20 cellular contexts compared by ENCODE assay signal in genomic region chr9:15915711-15916110, GRCh38.
"Had no signal": no experiment of that assay in that cellular context is flagged by ENCODE, and none has a peak within 500 bp of the region (broad histone marks: within the 10 kb centered on the region; RNA-seq: fewer than 3 reads in every experiment).

No MANE protein-coding gene starts in this region.

- H3K36me3 ChIP-seq: brain microvascular endothelial cell, esophagus muscularis mucosa, lower lobe of right lung had no signal

- H3K4me1 Mint-ChIP-seq: activated CD4-positive, alpha-beta T cell treated with anti-CD3 and anti-CD28 coated beads, Interleukin-2, amount 10 ng/mL, durations not matched to agents 24 days and 14 days; nephron progenitor cell; stimulated activated naive B cell treated with anti-CD40 and anti-IgM and Interleukin-4, amounts not matched to agents 10 μg/mL and 1 μg/mL and 100 μg/mL, for 72 hours had no signal

- H3K36me3 Mint-ChIP-seq: stimulated activated naive B cell treated with anti-CD40 and anti-IgM and Interleukin-4, amounts not matched to agents 10 μg/mL and 1 μg/mL and 100 μg/mL, for 72 hours had no signal

- H3K27me3 Mint-ChIP-seq: activated CD4-positive, alpha-beta T cell treated with anti-CD3 and anti-CD28 coated beads, Interleukin-2, amount 10 ng/mL, durations not matched to agents 24 days and 14 days; activated CD8-positive, alpha-beta T cell treated with anti-CD3 and anti-CD28 coated beads for 36 hours; dendritic cell treated with granulocyte-macrophage colony-stimulating factor and Interleukin-4, amounts not matched to agents 40 ng/mL and 50 ng/mL, for 4 days; stimulated activated naive B cell treated with anti-CD40 and anti-IgM and Interleukin-4, amounts not matched to agents 10 μg/mL and 1 μg/mL and 100 μg/mL, for 72 hours had no signal

- H3K27me3 ChIP-seq: brain microvascular endothelial cell, esophagus muscularis mucosa, foreskin keratinocyte had no signal

- H3K27ac Mint-ChIP-seq: activated CD4-positive, alpha-beta T cell treated with anti-CD3 and anti-CD28 coated beads, Interleukin-2, amount 10 ng/mL, durations not matched to agents 24 days and 14 days; activated CD8-positive, alpha-beta T cell treated with anti-CD3 and anti-CD28 coated beads for 36 hours; activated naive CD4-positive, alpha-beta T cell treated with anti-CD3 and anti-CD28 coated beads for 36 hours; dendritic cell treated with granulocyte-macrophage colony-stimulating factor and Interleukin-4, amounts not matched to agents 40 ng/mL and 50 ng/mL, for 4 days; nephron progenitor cell; stimulated activated naive B cell treated with anti-CD40 and anti-IgM and Interleukin-4, amounts not matched to agents 10 μg/mL and 1 μg/mL and 100 μg/mL, for 72 hours had no signal

- H3K4me3 Mint-ChIP-seq: activated CD4-positive, alpha-beta T cell treated with anti-CD3 and anti-CD28 coated beads, Interleukin-2, amount 10 ng/mL, durations not matched to agents 24 days and 14 days; activated CD8-positive, alpha-beta T cell treated with anti-CD3 and anti-CD28 coated beads for 36 hours; activated naive CD4-positive, alpha-beta T cell treated with anti-CD3 and anti-CD28 coated beads for 36 hours; activated T-cell treated with anti-CD3 and anti-CD28 coated beads, Interleukin-2, amount 50 U/mL, for 4 hours; dendritic cell treated with granulocyte-macrophage colony-stimulating factor and Interleukin-4, amounts not matched to agents 40 ng/mL and 50 ng/mL, for 4 days; nephron progenitor cell; stimulated activated naive B cell treated with anti-CD40 and anti-IgM and Interleukin-4, amounts not matched to agents 10 μg/mL and 1 μg/mL and 100 μg/mL, for 72 hours had no signal

- H3K4me3 ChIP-seq: esophagus muscularis mucosa, lower lobe of right lung had no signal

- DNase-seq: activated CD4-positive, alpha-beta T cell treated with anti-CD3 and anti-CD28 coated beads, Interleukin-2, amount 10 ng/mL, durations not matched to agents 24 days and 14 days; activated CD8-positive, alpha-beta T cell treated with anti-CD3 and anti-CD28 coated beads for 36 hours; activated naive CD4-positive, alpha-beta T cell treated with anti-CD3 and anti-CD28 coated beads for 36 hours; activated T-cell treated with anti-CD3 and anti-CD28 coated beads, Interleukin-2, amount 50 U/mL, for 4 hours; anterior cingulate cortex; brain microvascular endothelial cell; cerebellar nuclear complex; effector CD8-positive, alpha-beta T cell; hippocampal formation; islet precursor cell; lower lobe of right lung; midbrain; nephron progenitor cell; occipital lobe; posterior cingulate gyrus; retina; stimulated activated naive B cell treated with anti-CD40 and anti-IgM and Interleukin-4, amounts not matched to agents 10 μg/mL and 1 μg/mL and 100 μg/mL, for 72 hours had no signal
